8 cellular contexts compared by ENCODE assay signal in the genomic region with DNA sequence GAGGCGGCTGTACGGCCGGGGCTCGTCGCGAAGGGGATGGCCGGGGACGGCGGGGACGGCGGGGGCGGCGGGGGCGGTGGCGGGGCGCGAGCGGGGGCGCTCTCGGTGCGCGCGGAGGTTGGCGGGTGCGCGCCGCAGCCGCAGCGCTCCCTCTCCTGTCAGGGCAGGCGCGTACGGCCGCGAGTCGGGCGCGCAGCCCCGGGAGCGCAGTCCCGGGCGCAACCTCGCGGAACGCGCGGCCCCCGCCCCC. TPM values are rescaled to one million over a fixed set of nuclear protein-coding genes. Genes with fewer than 3 reads are reported as not detected.
DNase-seq lines count a peak whose midpoint lies in the region; ATAC-seq and TF ChIP-seq lines count a peak whose summit lies in the region.

No MANE protein-coding gene starts in this region.

- no peak for ATAC-seq in Right ventricle myocardium superior (ENCODE audit: poor library complexity)
- ATAC-seq in body of pancreas, result no peak
- no peak for ATAC-seq in HG02763 (IDR thresholded peaks at IDR 0.05; ENCODE audit: unreplicated experiment)

- 0% methylated on average over 8 of the region's 47 CpGs; no CpG with 5 or more reads in 1 of the 2 donors for WGBS in body of pancreas, 2 donors
- WGBS in mesodermal cell (ENCODE audit: insufficient coverage in 2 of 2), 2 experiments, result 0 to 1% methylated on average over 11 to 18 of the region's 47 CpGs

- H3K36me3 ChIP-seq in right atrium auricular region, result no peaks in the 10 kb centered on the region
- no peaks in the 10 kb centered on the region for H3K36me3 ChIP-seq in body of pancreas (replicated peaks in 1 of 2; ENCODE audit: insufficient read depth in 1 of 2, low read depth in 2 of 2)
- H3K36me3 ChIP-seq in mesodermal cell (ENCODE audit: control insufficient read depth, insufficient read depth, low read length), result no peaks in the 10 kb centered on the region
- no peaks in the 10 kb centered on the region for H3K36me3 ChIP-seq in vagina

- TF ChIP-seq CTCF in right atrium auricular region (IDR thresholded peaks at IDR 0.05), result peak in 1 of 2 donors; percentile 22
- peak in 1 of 7 experiments; percentile 32 for TF ChIP-seq CTCF in body of pancreas (IDR thresholded peaks at IDR 0.05)
- no peak for TF ChIP-seq CTCF in vagina (IDR thresholded peaks at IDR 0.05)

- DNase-seq in right atrium auricular region (ENCODE audit: low spot score) (no peak), Right ventricle myocardium superior (no peak), body of pancreas (no peak), vagina (ENCODE audit: extremely low spot score in 2 of 2) (no peak), glomerular visceral epithelial cell (ENCODE audit: extremely low spot score) (no peak), pons (ENCODE audit: low spot score) (no peak)

- intact Hi-C loops in Right ventricle myocardium superior (cut with DNase I), result no loop called here
- intact Hi-C loops in body of pancreas (cut with DNase I), result no loop called here
- intact Hi-C loops in vagina (cut with DNase I), result no loop called here

- H3K4me1 ChIP-seq in right atrium auricular region (peaks cover 0 to 9% of the 10 kb centered on the region in 2 donors), body of pancreas (peaks cover 24% of the 10 kb centered on the region), mesodermal cell (ENCODE audit: control insufficient read depth, insufficient read depth, low read length, poor library complexity, severe bottlenecking) (peaks cover 2% of the 10 kb centered on the region), vagina (no peaks in the 10 kb centered on the region)

- H3K4me3 ChIP-seq in right atrium auricular region (peak overlapping the region; percentile 60 to 80), body of pancreas (peak overlapping the region; percentile 12 to 44), mesodermal cell (ENCODE audit: extremely low read depth, insufficient read depth, low read length, poor library complexity, severe bottlenecking) (peak overlapping the region; percentile 53), vagina (peak overlapping the region; percentile 81 to 89)

- no peaks in the 10 kb centered on the region for H3K9me3 ChIP-seq in right atrium auricular region
- H3K9me3 ChIP-seq in body of pancreas, result no peaks in the 10 kb centered on the region
- no peaks in the 10 kb centered on the region for H3K9me3 ChIP-seq in mesodermal cell (ENCODE audit: control insufficient read depth, low read length)
- H3K9me3 ChIP-seq in vagina, result no peaks in the 10 kb centered on the region

- H3K27ac ChIP-seq in right atrium auricular region, result peak overlapping the region; percentile 53 to 61
- H3K27ac ChIP-seq in body of pancreas, result peak overlapping the region; percentile 48 to 82 (median 72)
- H3K27ac ChIP-seq in mesodermal cell (ENCODE audit: low read depth, low read length, severe bottlenecking), result no peak overlapping the region
- peak overlapping the region; percentile 83 for H3K27ac ChIP-seq in vagina

- TF ChIP-seq POLR2A in body of pancreas (IDR thresholded peaks at IDR 0.05) (no peak), vagina (IDR thresholded peaks at IDR 0.05) (no peak)

- no peaks in the 10 kb centered on the region for H3K27me3 ChIP-seq in right atrium auricular region
- H3K27me3 ChIP-seq in body of pancreas, result no peaks in the 10 kb centered on the region
- H3K27me3 ChIP-seq in vagina, result no peaks in the 10 kb centered on the region

RNA-seq across cellular contexts. Expression of a gene that starts 0.3 kb away (rescaled TPM):
- 1 to 10 TPM; 1.3 to 3.2 TPM for total RNA-seq in right atrium auricular region
- 1.0 TPM for total RNA-seq in Right ventricle myocardium superior
- 1 to 10 TPM; 2.0 to 4.2 TPM for total RNA-seq in body of pancreas
- 1.2 TPM for polyA plus RNA-seq in mesodermal cell (2013, experiment 1 of 2)
- 0.86 TPM for polyA plus RNA-seq in mesodermal cell (2013, experiment 2 of 2)
- total RNA-seq in vagina, result 126 TPM

Comparison
In these comparisons a context has a peak if more than half of its experiments do, and no peak if none do; other contexts are left out.
1. H3K4me3 ChIP-seq: peak in every context shown above with its lines; median percentile 85 in vagina; 70 in right atrium auricular region; 53 in mesodermal cell; 28 in body of pancreas.
2. RNA of a gene that starts 0.3 kb away (total RNA-seq): 126 TPM in vagina (single experiment); 2.0 to 4.2 TPM in body of pancreas, 1.3 to 3.2 TPM in right atrium auricular region and 1.0 TPM in Right ventricle myocardium superior (single experiment); every median in the first group is over 10 times any median in the second.